ENCODE assay signal across 8 cellular contexts in genomic region chr14:100213956-100214767, GRCh38. TPM values are rescaled to one million over a fixed set of nuclear protein-coding genes. Genes with fewer than 3 reads are reported as not detected.
A peak's percentile ranks its signal among the peaks of the same experiment; 100 is the strongest.
DNase-seq lines count a peak whose midpoint lies in the region; ATAC-seq, FAIRE-seq and TF ChIP-seq lines count a peak whose summit lies in the region.

No MANE protein-coding gene starts in this region.

- TF ChIP-seq POLR2A in GM12892 (IDR thresholded peaks at IDR 0.05; ENCODE audit: low read depth, low read length) = peak; percentile 92

- FAIRE-seq in GM12892 (lab: Jason Lieb, UNC) (peak; percentile 96), urothelium cell line (lab: Jason Lieb, UNC) (peak; percentile 27)

- H3K27me3 Mint-ChIP-seq in activated naive CD8-positive, alpha-beta T cell treated with anti-CD3 and anti-CD28 coated beads, Interleukin-2, amount 50 U/mL, for 24 hours = no peaks in the 10 kb centered on the region

- peak; percentile 96 for DNase-seq in GM12892 (ENCODE audit: insufficient read length)
- DNase-seq in NCI-H128 (lab: John Stamatoyannopoulos, UW; ENCODE audit: unreplicated experiment) = peak; percentile 95
- peak; percentile 97 for DNase-seq in activated naive CD8-positive, alpha-beta T cell treated with anti-CD3 and anti-CD28 coated beads, Interleukin-2, amount 50 U/mL, for 24 hours
- peak; percentile 93 for DNase-seq in left ventricle myocardium inferior
- peak; percentile 93 for DNase-seq in psoas muscle
- DNase-seq in urothelium cell line (ENCODE audit: low spot score) = peak; percentile 91

- H2AFZ ChIP-seq in SU-DHL-6 (ENCODE audit: low read depth, low read length, severe bottlenecking) = peak overlapping the region; percentile 95

- H3K9ac ChIP-seq in SU-DHL-6 (ENCODE audit: low read length) = peak overlapping the region; percentile 95

- ATAC-seq in HG02759 (IDR thresholded peaks at IDR 0.05; ENCODE audit: unreplicated experiment) (peak; percentile 94), psoas muscle (peak; percentile 97 to 99 (median 98))
- peak; percentile 95 for ATAC-seq in activated naive CD8-positive, alpha-beta T cell treated with anti-CD3 and anti-CD28 coated beads, Interleukin-2, amount 50 U/mL, for 24 hours

- peaks cover 18% of the 10 kb centered on the region for H3K4me1 ChIP-seq in left ventricle myocardium inferior
- H3K4me1 ChIP-seq in psoas muscle = peaks cover 8% of the 10 kb centered on the region

- no peaks in the 10 kb centered on the region for H3K9me3 Mint-ChIP-seq in activated naive CD8-positive, alpha-beta T cell treated with anti-CD3 and anti-CD28 coated beads, Interleukin-2, amount 50 U/mL, for 24 hours

- peaks cover 8% of the 10 kb centered on the region; the same call in 1 of the 2 replicates for H3F3A ChIP-seq in SU-DHL-6 (ENCODE audit: insufficient read depth)

- H3K79me2 ChIP-seq in SU-DHL-6 (ENCODE audit: insufficient read depth, low read length) = no peaks in the 10 kb centered on the region; the same call in 1 of the 2 replicates

- H3K4me2 ChIP-seq in SU-DHL-6 (ENCODE audit: low read depth, low read length, poor library complexity, severe bottlenecking) = peak overlapping the region; percentile 76

- H3K4me1 Mint-ChIP-seq in activated naive CD8-positive, alpha-beta T cell treated with anti-CD3 and anti-CD28 coated beads, Interleukin-2, amount 50 U/mL, for 24 hours = peaks cover 28% of the 10 kb centered on the region

- H3K4me3 ChIP-seq in SU-DHL-6 (ENCODE audit: insufficient read depth, low read length, poor library complexity, severe bottlenecking) (peak overlapping the region; percentile 91), left ventricle myocardium inferior (peak overlapping the region; percentile 75), psoas muscle (peak overlapping the region; percentile 99)

- no peak for TF ChIP-seq CTCF in SU-DHL-6 (IDR thresholded peaks at IDR 0.05; ENCODE audit: insufficient read depth, low read length, poor library complexity, severe bottlenecking)
- TF ChIP-seq CTCF in left ventricle myocardium inferior (IDR thresholded peaks at IDR 0.05; ENCODE audit: borderline replicate concordance) = no peak
- TF ChIP-seq CTCF in psoas muscle (IDR thresholded peaks at IDR 0.05) = no peak

- H3K27ac ChIP-seq in SU-DHL-6 (ENCODE audit: low read depth, low read length) (peak overlapping the region; percentile 53), left ventricle myocardium inferior (replicated peaks) (peak overlapping the region; percentile 93), psoas muscle (peak overlapping the region; percentile 98)

- no peaks in the 10 kb centered on the region for H3K36me3 Mint-ChIP-seq in activated naive CD8-positive, alpha-beta T cell treated with anti-CD3 and anti-CD28 coated beads, Interleukin-2, amount 50 U/mL, for 24 hours (ENCODE audit: low read depth)

- no peaks in the 10 kb centered on the region for H3K9me2 ChIP-seq in SU-DHL-6 (replicated peaks; ENCODE audit: insufficient read depth, low read length)

- no peaks in the 10 kb centered on the region for H4K20me1 ChIP-seq in SU-DHL-6 (ENCODE audit: low read depth, low read length)

- H3K27me3 ChIP-seq in SU-DHL-6 (ENCODE audit: low read length) (no peaks in the 10 kb centered on the region), left ventricle myocardium inferior (ENCODE audit: low read depth) (no peaks in the 10 kb centered on the region), psoas muscle (ENCODE audit: insufficient read depth in 3 of 3, low read length in 2 of 3) (no peaks in the 10 kb centered on the region)

- no peaks in the 10 kb centered on the region for H3K9me3 ChIP-seq in SU-DHL-6 (ENCODE audit: insufficient read depth, low read length)
- H3K9me3 ChIP-seq in left ventricle myocardium inferior (replicated peaks) = no peaks in the 10 kb centered on the region
- H3K9me3 ChIP-seq in psoas muscle = no peaks in the 10 kb centered on the region

- peak overlapping the region; percentile 83 for H3K4me3 Mint-ChIP-seq in activated naive CD8-positive, alpha-beta T cell treated with anti-CD3 and anti-CD28 coated beads, Interleukin-2, amount 50 U/mL, for 24 hours

- intact Hi-C loops in left ventricle myocardium inferior (cut with micrococcal nuclease) (no loop called here), psoas muscle (cut with DNase I) (no loop called here)

- peak overlapping the region; percentile 91 for H3K27ac Mint-ChIP-seq in activated naive CD8-positive, alpha-beta T cell treated with anti-CD3 and anti-CD28 coated beads, Interleukin-2, amount 50 U/mL, for 24 hours

- WGBS in psoas muscle, 3 donors = 3 to 6% (median 5%) methylated on average over 54 to 90 of the region's 90 CpGs

- no peaks in the 10 kb centered on the region for H3K36me3 ChIP-seq in SU-DHL-6 (ENCODE audit: low read length)
- no peaks in the 10 kb centered on the region for H3K36me3 ChIP-seq in left ventricle myocardium inferior
- H3K36me3 ChIP-seq in psoas muscle (ENCODE audit: insufficient read depth in 1 of 2, low read depth in 1 of 2) = no peaks in the 10 kb centered on the region

RNA-seq across cellular contexts. Expression of gene YY1, which starts 24.8 kb away (rescaled TPM):
- 56.6 TPM for polyA plus RNA-seq in GM12892 (2012; ENCODE audit: missing spikeins)
- 44.7 TPM for total RNA-seq in left ventricle myocardium inferior
- total RNA-seq in psoas muscle = 10 to 100 TPM; 44.6 to 58.4 (median 53.3) TPM
- 10 to 100 TPM; 23.8 to 44.3 (median 34.7) TPM for polyA plus RNA-seq in psoas muscle

RNA-seq across cellular contexts. Expression of gene DEGS2, which starts 54.7 kb away (rescaled TPM):
- polyA plus RNA-seq in GM12892 (2012; ENCODE audit: missing spikeins) = 0.17 TPM
- not detected for total RNA-seq in left ventricle myocardium inferior
- under 1 TPM in 1 of 4 donors, not detected in 3; 0.11 TPM for total RNA-seq in psoas muscle
- under 1 TPM; 0.04 to 0.39 (median 0.38) TPM for polyA plus RNA-seq in psoas muscle

Comparison
In these comparisons a context has a peak if more than half of its experiments do, and no peak if none do; other contexts are left out.
1. Peak in every context shown above with its lines: DNase-seq, ATAC-seq, H3K4me3 ChIP-seq and H3K27ac ChIP-seq.